8 cellular contexts compared by ENCODE assay signal in genomic region chr10:117541909-117542705, GRCh38. TPM values are rescaled to one million over a fixed set of nuclear protein-coding genes. Genes with fewer than 3 reads are reported as not detected.
A peak's percentile ranks its signal among the peaks of the same experiment; 100 is the strongest.
DNase-seq lines count a peak whose midpoint lies in the region; ATAC-seq and TF ChIP-seq lines count a peak whose summit lies in the region.

No MANE protein-coding gene starts in this region.

- WGBS in right cardiac atrium = 3% methylated on average over 62 of the region's 62 CpGs
- 2% methylated on average over 49 of the region's 62 CpGs for WGBS in smooth muscle cell (ENCODE audit: low lambda C conversion rate)
- 5 to 7% methylated on average over 39 to 61 of the region's 62 CpGs for WGBS in tibial nerve, 2 donors

- H3K4me1 Mint-ChIP-seq in activated naive CD4-positive, alpha-beta T cell treated with anti-CD3 and anti-CD28 coated beads, Interleukin-2, amount 50 U/mL, for 24 hours = peaks cover 27% of the 10 kb centered on the region
- H3K4me1 Mint-ChIP-seq in activated T-helper 17 cell treated with anti-CD3 and anti-CD28 coated beads, Interleukin-2, amount 50 U/mL, for 72 hours = no peaks in the 10 kb centered on the region

- TF ChIP-seq CTCF in smooth muscle cell (IDR thresholded peaks at IDR 0.05; ENCODE audit: borderline replicate concordance, insufficient read depth, poor library complexity, severe bottlenecking) (no peak), tibial nerve (IDR thresholded peaks at IDR 0.05) (no peak)

- H3K27ac ChIP-seq in right cardiac atrium (ENCODE audit: low read length) (no peak overlapping the region), smooth muscle cell (ENCODE audit: low read depth) (no peak overlapping the region), tibial nerve (no peak overlapping the region)

- H3F3A ChIP-seq in smooth muscle cell (ENCODE audit: low read depth) = no peaks in the 10 kb centered on the region

- H3K4me2 ChIP-seq in smooth muscle cell = peak overlapping the region; percentile 89

- intact Hi-C loops in right cardiac atrium (cut with DNase I) = loop anchor here in 1 of 4 donors (5.0 kb wide), 1 partner anchor 700 kb away; no protein-coding TSS in a partner anchor

- no peaks in the 10 kb centered on the region for H3K36me3 Mint-ChIP-seq in activated naive CD4-positive, alpha-beta T cell treated with anti-CD3 and anti-CD28 coated beads, Interleukin-2, amount 50 U/mL, for 24 hours
- peaks cover 6% of the 10 kb centered on the region for H3K36me3 Mint-ChIP-seq in activated T-helper 17 cell treated with anti-CD3 and anti-CD28 coated beads, Interleukin-2, amount 50 U/mL, for 72 hours (ENCODE audit: low read depth)

- peak in 1 of 2 donors; percentile 11 for TF ChIP-seq EP300 in tibial nerve (IDR thresholded peaks at IDR 0.05)

- H3K27me3 Mint-ChIP-seq in activated naive CD4-positive, alpha-beta T cell treated with anti-CD3 and anti-CD28 coated beads, Interleukin-2, amount 50 U/mL, for 24 hours = peaks cover 44% of the 10 kb centered on the region
- peaks cover 46% of the 10 kb centered on the region for H3K27me3 Mint-ChIP-seq in activated T-helper 17 cell treated with anti-CD3 and anti-CD28 coated beads, Interleukin-2, amount 50 U/mL, for 72 hours

- no peaks in the 10 kb centered on the region for H3K79me2 ChIP-seq in smooth muscle cell (ENCODE audit: low read depth)

- ATAC-seq in activated T-helper 17 cell treated with anti-CD3 and anti-CD28 coated beads, Interleukin-2, amount 50 U/mL, for 72 hours (replicated peaks) = no peak
- peak; percentile 16 to 40 for ATAC-seq in right cardiac atrium

- TF ChIP-seq POLR2A in tibial nerve (IDR thresholded peaks at IDR 0.05) = no peak

- peak overlapping the region; percentile 39 for H3K4me3 ChIP-seq in right cardiac atrium (ENCODE audit: low read length)
- H3K4me3 ChIP-seq in smooth muscle cell = peak overlapping the region; percentile 42
- peak overlapping the region in 2 of 4 donors; percentile 7 to 44 for H3K4me3 ChIP-seq in tibial nerve

- no peak overlapping the region for H3K9ac ChIP-seq in smooth muscle cell (ENCODE audit: low read depth)

- H3K27me3 ChIP-seq in right cardiac atrium (ENCODE audit: control insufficient read depth, insufficient read depth) = no peaks in the 10 kb centered on the region
- peaks cover 99% of the 10 kb centered on the region for H3K27me3 ChIP-seq in smooth muscle cell (ENCODE audit: low read depth)
- peaks cover 0 to 100% of the 10 kb centered on the region in 2 donors for H3K27me3 ChIP-seq in tibial nerve

- H3K36me3 ChIP-seq in smooth muscle cell (ENCODE audit: low read depth) (no peaks in the 10 kb centered on the region), tibial nerve (no peaks in the 10 kb centered on the region)

- H2AFZ ChIP-seq in smooth muscle cell (ENCODE audit: low read depth) = peak overlapping the region; percentile 69

- H3K4me1 ChIP-seq in right cardiac atrium (ENCODE audit: control insufficient read depth, insufficient read depth, low read length) = no peaks in the 10 kb centered on the region
- H3K4me1 ChIP-seq in smooth muscle cell (ENCODE audit: low read depth) = peaks cover 22% of the 10 kb centered on the region
- peaks cover 0 to 70% (median 27%) of the 10 kb centered on the region in 4 donors for H3K4me1 ChIP-seq in tibial nerve

- H4K20me1 ChIP-seq in smooth muscle cell (ENCODE audit: low read depth) = no peaks in the 10 kb centered on the region

- H3K27ac Mint-ChIP-seq in activated naive CD4-positive, alpha-beta T cell treated with anti-CD3 and anti-CD28 coated beads, Interleukin-2, amount 50 U/mL, for 24 hours = peak overlapping the region; percentile 46
- H3K27ac Mint-ChIP-seq in activated T-helper 17 cell treated with anti-CD3 and anti-CD28 coated beads, Interleukin-2, amount 50 U/mL, for 72 hours = no peak overlapping the region

- H3K9me3 ChIP-seq in right cardiac atrium (ENCODE audit: control insufficient read depth, low read length) (no peaks in the 10 kb centered on the region), smooth muscle cell (replicated peaks; ENCODE audit: low read depth) (no peaks in the 10 kb centered on the region), tibial nerve (no peaks in the 10 kb centered on the region)

- DNase-seq in activated naive CD4-positive, alpha-beta T cell treated with anti-CD3 and anti-CD28 coated beads, Interleukin-2, amount 50 U/mL, for 16 hours = no peak
- DNase-seq in right cardiac atrium (peak; percentile 60 to 81 (median 81)), smooth muscle cell (lab: John Stamatoyannopoulos, UW; ENCODE audit: unreplicated experiment) (no peak), OCI-M2 (lab: John Stamatoyannopoulos, UW; ENCODE audit: unreplicated experiment) (no peak), tibial nerve (ENCODE audit: low spot score in 2 of 2) (no peak), GDM1 (lab: John Stamatoyannopoulos, UW) (no peak)

- H3K9me3 Mint-ChIP-seq in activated naive CD4-positive, alpha-beta T cell treated with anti-CD3 and anti-CD28 coated beads, Interleukin-2, amount 50 U/mL, for 24 hours = no peaks in the 10 kb centered on the region
- H3K9me3 Mint-ChIP-seq in activated T-helper 17 cell treated with anti-CD3 and anti-CD28 coated beads, Interleukin-2, amount 50 U/mL, for 72 hours = no peaks in the 10 kb centered on the region

- H3K4me3 Mint-ChIP-seq in activated naive CD4-positive, alpha-beta T cell treated with anti-CD3 and anti-CD28 coated beads, Interleukin-2, amount 50 U/mL, for 24 hours = peak overlapping the region; percentile 71
- H3K4me3 Mint-ChIP-seq in activated T-helper 17 cell treated with anti-CD3 and anti-CD28 coated beads, Interleukin-2, amount 50 U/mL, for 72 hours = peak overlapping the region; percentile 22

RNA-seq across cellular contexts. Expression of gene EMX2, which starts 0.4 kb away (rescaled TPM):
- not detected for total RNA-seq in activated T-helper 17 cell treated with anti-CD3 and anti-CD28 coated beads, Interleukin-2, amount 50 U/mL, for 72 hours
- total RNA-seq in right cardiac atrium (1 to 10 TPM in 1 of 4 donors, under 1 TPM in 3; 0.22 to 1.2 (median 0.82) TPM), smooth muscle cell (0.27 TPM in 1 of 2 replicates, not detected in the other), tibial nerve (1 to 10 TPM in 2 of 4 donors, under 1 TPM in 2; 0.44 to 2.3 (median 1.1) TPM)
- polyA plus RNA-seq in right cardiac atrium (1.00 TPM), smooth muscle cell (not detected in 2 replicates)

Comparison
In these comparisons a context has a peak if more than half of its experiments do, and no peak if none do; other contexts are left out.
1. DNase-seq: peak in right cardiac atrium (3 of 3); none in activated naive CD4-positive, alpha-beta T cell treated with anti-CD3 and anti-CD28 coated beads, Interleukin-2, amount 50 U/mL, for 16 hours (single experiment), smooth muscle cell (single experiment), OCI-M2 (single experiment), tibial nerve (0 of 2) and GDM1 (single experiment).